Comparison of ENCODE assay signal across 37 cellular contexts in the genomic region with DNA sequence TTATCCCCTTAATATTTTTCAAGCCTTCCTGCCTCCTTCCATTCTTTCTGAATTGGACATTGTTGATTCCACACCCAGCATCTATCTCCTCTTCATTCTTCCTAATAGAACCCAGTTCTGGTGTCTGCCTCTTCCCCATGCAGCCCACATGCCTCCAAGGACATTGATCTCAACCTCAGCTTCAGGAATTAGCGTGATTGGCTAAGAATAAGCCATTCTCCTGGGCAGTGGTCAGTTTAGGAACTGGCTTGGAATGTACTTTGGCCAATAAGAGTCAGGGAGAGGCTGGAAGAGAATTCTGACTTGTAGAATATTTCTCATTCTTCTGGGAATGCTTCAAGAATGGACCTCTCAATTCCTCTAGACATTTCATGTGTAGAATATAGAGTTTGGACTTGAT. TPM values are rescaled to one million over a fixed set of nuclear protein-coding genes. Genes with fewer than 3 reads are reported as not detected.
"Had no signal": no experiment of that assay in that cellular context is flagged by ENCODE, and none has a peak within 500 bp of the region (broad histone marks: within the 10 kb centered on the region; RNA-seq: fewer than 3 reads in every experiment).

No MANE protein-coding gene starts in this region.

- H3K9me3 ChIP-seq: adrenal gland, breast epithelium, colonic mucosa, esophagus squamous epithelium, gastroesophageal sphincter had no signal

- H3K9me3 Mint-ChIP-seq: activated B cell treated with CpG ODN at 0.5 μM for 24 hours; activated CD4-positive, alpha-beta memory T cell treated with anti-CD3 and anti-CD28 coated beads for 36 hours; activated naive CD4-positive, alpha-beta T cell treated with anti-CD3 and anti-CD28 coated beads for 36 hours; activated naive CD4-positive, alpha-beta T cell treated with anti-CD3 and anti-CD28 coated beads, Interleukin-2, amount 50 U/mL, for 24 hours; activated naive CD8-positive, alpha-beta T cell treated with anti-CD3 and anti-CD28 coated beads for 36 hours; activated naive CD8-positive, alpha-beta T cell treated with anti-CD3 and anti-CD28 coated beads, Interleukin-2, amount 50 U/mL, for 24 hours; activated T-helper 1 cell treated with anti-CD3 and anti-CD28 coated beads, Interleukin-12 subunit alpha, Interleukin-12 subunit beta, Interleukin-2, Interleukin-4 antibody, amounts not matched to agents 30 ng/mL and 10 ng/mL and 1 ng/mL, durations not matched to agents 14 hours and 24 hours and 36 hours; activated T-helper 2 cell treated with anti-CD3 and anti-CD28 coated beads, Interferon-gamma antibody, Interleukin-2, Interleukin-4, amounts not matched to agents 10 μg/mL and 5 μg/mL and 100 μg/mL, durations not matched to agents 14 hours and 24 hours and 36 hours; T-cell; T-helper 1 cell treated with Interleukin-12 subunit alpha and Interleukin-12 subunit beta and Interleukin-4 antibody, amounts not matched to agents 30 μg/mL and 1 μg/mL, for 36 hours had no signal

- H3K36me3 Mint-ChIP-seq: activated CD4-positive, alpha-beta memory T cell treated with anti-CD3 and anti-CD28 coated beads for 36 hours; activated CD8-positive, alpha-beta memory T cell treated with anti-CD3 and anti-CD28 coated beads, Interleukin-2, amount 10 ng/mL, durations not matched to agents 7 days and 5 days; activated naive CD8-positive, alpha-beta T cell treated with anti-CD3 and anti-CD28 coated beads for 36 hours; brain; T-cell had no signal

- H3K27ac ChIP-seq: adrenal gland, breast epithelium, cardiac muscle cell, colonic mucosa, epithelial cell of prostate, esophagus squamous epithelium, gastroesophageal sphincter, WERI-Rb-1 had no signal

- H3K27me3 Mint-ChIP-seq: brain had no signal

- H3K4me1 ChIP-seq: adrenal gland, breast epithelium, colonic mucosa, esophagus squamous epithelium, gastroesophageal sphincter had no signal

- H3K4me3 Mint-ChIP-seq: activated B cell treated with CpG ODN at 0.5 μM for 24 hours; activated CD4-positive, alpha-beta memory T cell treated with anti-CD3 and anti-CD28 coated beads for 36 hours; activated CD8-positive, alpha-beta memory T cell treated with anti-CD3 and anti-CD28 coated beads, Interleukin-2, amount 10 ng/mL, durations not matched to agents 7 days and 5 days; activated CD8-positive, alpha-beta T cell treated with anti-CD3 and anti-CD28 coated beads, Interleukin-2, amount 10 ng/mL, durations not matched to agents 7 days and 5 days; activated naive CD4-positive, alpha-beta T cell treated with anti-CD3 and anti-CD28 coated beads for 36 hours; activated naive CD4-positive, alpha-beta T cell treated with anti-CD3 and anti-CD28 coated beads, Interleukin-2, amount 50 U/mL, for 24 hours; activated naive CD8-positive, alpha-beta T cell treated with anti-CD3 and anti-CD28 coated beads for 36 hours; activated naive CD8-positive, alpha-beta T cell treated with anti-CD3 and anti-CD28 coated beads, Interleukin-2, amount 50 U/mL, for 24 hours; activated T-helper 1 cell treated with anti-CD3 and anti-CD28 coated beads, Interleukin-12 subunit alpha, Interleukin-12 subunit beta, Interleukin-2, Interleukin-4 antibody, amounts not matched to agents 30 ng/mL and 10 ng/mL and 1 ng/mL, durations not matched to agents 14 hours and 24 hours and 36 hours; brain; T-cell; T-helper 1 cell treated with Interleukin-12 subunit alpha and Interleukin-12 subunit beta and Interleukin-4 antibody, amounts not matched to agents 30 μg/mL and 1 μg/mL, for 36 hours had no signal

- H3K27me3 ChIP-seq: adrenal gland, breast epithelium, cardiac muscle cell, colonic mucosa, esophagus squamous epithelium, gastroesophageal sphincter had no signal

- DNase-seq: activated B cell treated with CpG ODN at 0.5 μM for 24 hours; activated CD4-positive, alpha-beta memory T cell treated with anti-CD3 and anti-CD28 coated beads for 36 hours; activated CD4-positive, alpha-beta T cell treated with anti-CD3 and anti-CD28 coated beads for 48 hours; activated CD4-positive, alpha-beta T cell treated with anti-CD3 and anti-CD28 coated beads, Interleukin-2, amount 50 U/mL, for 1 hour; activated CD8-positive, alpha-beta memory T cell treated with anti-CD3 and anti-CD28 coated beads, Interleukin-2, amount 10 ng/mL, durations not matched to agents 7 days and 5 days; activated CD8-positive, alpha-beta memory T cell treated with anti-CD3 and anti-CD28 coated beads, Interleukin-2, amount 50 U/mL, for 4 hours; activated CD8-positive, alpha-beta T cell treated with anti-CD3 and anti-CD28 coated beads, Interleukin-2, amount 10 ng/mL, durations not matched to agents 7 days and 5 days; activated effector memory CD4-positive, alpha-beta T cell treated with anti-CD3 and anti-CD28 coated beads, Interleukin-2, amount 50 U/mL, for 16 hours; activated naive CD4-positive, alpha-beta T cell treated with anti-CD3 and anti-CD28 coated beads for 36 hours; activated naive CD8-positive, alpha-beta T cell treated with anti-CD3 and anti-CD28 coated beads for 36 hours; activated naive CD8-positive, alpha-beta T cell treated with anti-CD3 and anti-CD28 coated beads, Interleukin-2, amount 50 U/mL, for 24 hours; activated T-cell treated with anti-CD3 and anti-CD28 coated beads, Interleukin-2, amount 50 U/mL, for 1 hour; activated T-cell treated with anti-CD3 and anti-CD28 coated beads, Interleukin-2, amount 50 U/mL, for 48 hours; adrenal gland; amygdala; aorta; central memory CD4-positive, alpha-beta T cell; cerebellar nuclear complex; colonic mucosa; effector CD8-positive, alpha-beta T cell; esophagus squamous epithelium; foreskin melanocyte; T-cell; T-helper 9 cell; WERI-Rb-1 had no signal

- H3K36me3 ChIP-seq: adrenal gland, breast epithelium, cardiac muscle cell, colonic mucosa, esophagus squamous epithelium, gastroesophageal sphincter, WERI-Rb-1 had no signal

- ATAC-seq: activated CD4-positive, CD25-positive, alpha-beta regulatory T cell treated with anti-CD3 and anti-CD28 coated beads, Interleukin-2, amount 50 U/mL, for 24 hours; activated CD8-positive, alpha-beta memory T cell treated with anti-CD3 and anti-CD28 coated beads, Interleukin-2, amount 10 ng/mL, durations not matched to agents 7 days and 5 days; activated CD8-positive, alpha-beta T cell treated with anti-CD3 and anti-CD28 coated beads, Interleukin-2, amount 10 ng/mL, durations not matched to agents 7 days and 5 days; activated naive CD8-positive, alpha-beta T cell treated with anti-CD3 and anti-CD28 coated beads, Interleukin-2, amount 50 U/mL, for 24 hours; gastroesophageal sphincter; T-cell had no signal

- H3K4me3 ChIP-seq: adrenal gland, breast epithelium, cardiac muscle cell, colonic mucosa, esophagus squamous epithelium, gastroesophageal sphincter had no signal

- H3K4me1 Mint-ChIP-seq: activated B cell treated with CpG ODN at 0.5 μM for 24 hours; activated CD8-positive, alpha-beta memory T cell treated with anti-CD3 and anti-CD28 coated beads, Interleukin-2, amount 10 ng/mL, durations not matched to agents 7 days and 5 days; activated naive CD4-positive, alpha-beta T cell treated with anti-CD3 and anti-CD28 coated beads, Interleukin-2, amount 50 U/mL, for 24 hours; activated naive CD8-positive, alpha-beta T cell treated with anti-CD3 and anti-CD28 coated beads for 36 hours; activated naive CD8-positive, alpha-beta T cell treated with anti-CD3 and anti-CD28 coated beads, Interleukin-2, amount 50 U/mL, for 24 hours; brain; T-cell had no signal

- H3K27ac Mint-ChIP-seq: activated B cell treated with CpG ODN at 0.5 μM for 24 hours; activated CD4-positive, alpha-beta memory T cell treated with anti-CD3 and anti-CD28 coated beads for 36 hours; activated CD8-positive, alpha-beta memory T cell treated with anti-CD3 and anti-CD28 coated beads, Interleukin-2, amount 10 ng/mL, durations not matched to agents 7 days and 5 days; activated CD8-positive, alpha-beta T cell treated with anti-CD3 and anti-CD28 coated beads, Interleukin-2, amount 10 ng/mL, durations not matched to agents 7 days and 5 days; activated naive CD4-positive, alpha-beta T cell treated with anti-CD3 and anti-CD28 coated beads for 36 hours; activated naive CD4-positive, alpha-beta T cell treated with anti-CD3 and anti-CD28 coated beads, Interleukin-2, amount 50 U/mL, for 24 hours; activated naive CD8-positive, alpha-beta T cell treated with anti-CD3 and anti-CD28 coated beads for 36 hours; activated naive CD8-positive, alpha-beta T cell treated with anti-CD3 and anti-CD28 coated beads, Interleukin-2, amount 50 U/mL, for 24 hours; activated T-helper 1 cell treated with anti-CD3 and anti-CD28 coated beads, Interleukin-12 subunit alpha, Interleukin-12 subunit beta, Interleukin-2, Interleukin-4 antibody, amounts not matched to agents 30 ng/mL and 10 ng/mL and 1 ng/mL, durations not matched to agents 14 hours and 24 hours and 36 hours; activated T-helper 2 cell treated with anti-CD3 and anti-CD28 coated beads, Interferon-gamma antibody, Interleukin-2, Interleukin-4, amounts not matched to agents 10 μg/mL and 5 μg/mL and 100 μg/mL, durations not matched to agents 14 hours and 24 hours and 36 hours; brain; T-cell; T-helper 1 cell treated with Interleukin-12 subunit alpha and Interleukin-12 subunit beta and Interleukin-4 antibody, amounts not matched to agents 30 μg/mL and 1 μg/mL, for 36 hours had no signal

RNA-seq across cellular contexts. Expression of a gene that starts 45.3 kb away (rescaled TPM):
- total RNA-seq: activated B cell treated with CpG ODN at 0.5 μM for 24 hours; activated CD4-positive, alpha-beta memory T cell treated with anti-CD3 and anti-CD28 coated beads for 36 hours; activated CD8-positive, alpha-beta memory T cell treated with anti-CD3 and anti-CD28 coated beads for 36 hours; activated CD8-positive, alpha-beta memory T cell treated with anti-CD3 and anti-CD28 coated beads, Interleukin-2, amount 10 ng/mL, durations not matched to agents 7 days and 5 days; activated CD8-positive, alpha-beta T cell treated with anti-CD3 and anti-CD28 coated beads, Interleukin-2, amount 10 ng/mL, durations not matched to agents 7 days and 5 days; activated naive CD4-positive, alpha-beta T cell treated with anti-CD3 and anti-CD28 coated beads for 36 hours; activated naive CD8-positive, alpha-beta T cell treated with anti-CD3 and anti-CD28 coated beads for 36 hours; activated T-helper 1 cell treated with anti-CD3 and anti-CD28 coated beads, Interleukin-12 subunit alpha, Interleukin-12 subunit beta, Interleukin-2, Interleukin-4 antibody, amounts not matched to agents 30 ng/mL and 10 ng/mL and 1 ng/mL, durations not matched to agents 14 hours and 24 hours and 36 hours; activated T-helper 2 cell treated with anti-CD3 and anti-CD28 coated beads, Interferon-gamma antibody, Interleukin-2, Interleukin-4, amounts not matched to agents 10 μg/mL and 5 μg/mL and 100 μg/mL, durations not matched to agents 14 hours and 24 hours and 36 hours; T-cell; T-helper 2 cell treated with Interferon-gamma antibody and Interleukin-4, amounts not matched to agents 100 ng/mL and 5 ng/mL, for 36 hours had no signal
